ENCODE assay signal across 1 cellular context in genomic region chr20:63243604-63244247, GRCh38.
TF ChIP-seq lines count a peak whose summit lies in the region.

No MANE protein-coding gene starts in this region.

TF ChIP-seq in HepG2, 621 proteins besides CTCF, POLR2A, EP300 and RAD21:
- TF ChIP-seq ZNF160 (CRISPR knock-in tag; IDR thresholded peaks at IDR 0.05) (no peak), CENPT (CRISPR knock-in tag; IDR thresholded peaks at IDR 0.05; ENCODE audit: low read depth) (0 out of 2 replicates have a peak, but pooled peaks have one; percentile 10)
